Comparison of ENCODE assay signal across 35 cellular contexts in the genomic region with DNA sequence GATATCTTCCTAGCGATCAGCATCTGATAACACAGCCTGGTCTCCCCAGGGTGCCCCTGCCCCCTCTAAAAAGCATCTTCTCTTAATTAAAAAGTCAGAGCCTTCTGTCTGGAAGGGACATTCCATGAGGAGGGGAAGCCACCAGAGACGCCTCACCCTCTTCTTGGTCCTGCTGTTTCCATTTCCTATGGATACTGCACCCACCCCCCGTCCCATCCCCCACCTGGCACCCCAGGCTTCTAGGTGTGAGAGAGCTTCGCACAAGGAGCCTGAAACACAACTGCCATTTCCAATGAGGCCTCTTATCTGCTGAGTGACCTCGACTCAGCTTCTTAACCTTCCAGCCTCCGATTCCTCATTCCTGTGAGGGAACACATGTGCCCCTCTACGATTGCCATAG. TPM values are rescaled to one million over a fixed set of nuclear protein-coding genes. Genes with fewer than 3 reads are reported as not detected.
"Had no signal": no experiment of that assay in that cellular context is flagged by ENCODE, and none has a peak within 500 bp of the region (broad histone marks: within the 10 kb centered on the region; RNA-seq: fewer than 3 reads in every experiment).

No MANE protein-coding gene starts in this region.

- H3K36me3 ChIP-seq: adrenal gland, heart left ventricle, left ventricle myocardium inferior, right atrium auricular region, stomach, thyroid gland had no signal

- H3K4me3 ChIP-seq: adrenal gland, body of pancreas, heart left ventricle, left ventricle myocardium inferior, lung, right atrium auricular region, smooth muscle cell, stomach, thyroid gland had no signal

- ATAC-seq: activated CD4-positive, CD25-positive, alpha-beta regulatory T cell treated with anti-CD3 and anti-CD28 coated beads, Interleukin-2, amount 50 U/mL, for 24 hours; body of pancreas; effector memory CD8-positive, alpha-beta T cell; esophagus mucosa; heart left ventricle; stimulated activated memory B cell treated with anti-CD40 and anti-IgM and Interleukin-4, amounts not matched to agents 10 μg/mL and 1 μg/mL and 100 μg/mL, for 72 hours had no signal

- H3K9ac ChIP-seq: parathyroid adenoma had no signal

- DNase-seq: activated CD4-positive, alpha-beta T cell treated with anti-CD3 and anti-CD28 coated beads for 48 hours; activated CD4-positive, alpha-beta T cell treated with anti-CD3 and anti-CD28 coated beads, Interleukin-2, amount 50 U/mL, for 48 hours; activated CD8-positive, alpha-beta memory T cell treated with anti-CD3 and anti-CD28 coated beads for 24 hours; activated effector memory CD4-positive, alpha-beta T cell treated with Interleukin-2 at 50 U/mL for 16 hours; activated naive CD4-positive, alpha-beta T cell treated with anti-CD3 and anti-CD28 coated beads for 36 hours; activated naive CD8-positive, alpha-beta T cell treated with anti-CD3 and anti-CD28 coated beads for 36 hours; adrenal gland; aorta; body of pancreas; cortex of kidney; effector memory CD8-positive, alpha-beta T cell; foreskin fibroblast; heart left ventricle; hypothalamus; islet precursor cell; left ventricle myocardium inferior; naive B cell; occipital lobe; stimulated activated CD4-positive, alpha-beta T cell treated with anti-CD3 and anti-CD28 coated beads, Interleukin-1b, Interleukin-23, amount 100 ng/mL, for 48 hours; stimulated activated CD4-positive, alpha-beta T cell treated with anti-CD3 and anti-CD28 coated beads, Interleukin-4, amount 100 ng/mL, for 4 hours; stimulated activated CD8-positive, alpha-beta memory T cell treated with anti-CD3 and anti-CD28 coated beads, Interleukin-4, amount 100 ng/mL, for 48 hours; stomach; T-helper 9 cell; thyroid gland had no signal

- H3K9me3 Mint-ChIP-seq: activated naive CD4-positive, alpha-beta T cell treated with anti-CD3 and anti-CD28 coated beads for 36 hours; activated naive CD8-positive, alpha-beta T cell treated with anti-CD3 and anti-CD28 coated beads for 36 hours; effector memory CD8-positive, alpha-beta T cell; mesothelial cell of epicardium; naive B cell; neural crest cell; stimulated activated memory B cell treated with anti-CD40 and anti-IgM and Interleukin-4, amounts not matched to agents 10 μg/mL and 1 μg/mL and 100 μg/mL, for 72 hours; T-helper 1 cell treated with Interleukin-12 subunit alpha and Interleukin-12 subunit beta and Interleukin-4 antibody, amounts not matched to agents 30 μg/mL and 1 μg/mL, for 36 hours had no signal

- H3K4me3 Mint-ChIP-seq: activated naive CD4-positive, alpha-beta T cell treated with anti-CD3 and anti-CD28 coated beads for 36 hours; activated naive CD8-positive, alpha-beta T cell treated with anti-CD3 and anti-CD28 coated beads for 36 hours; effector memory CD8-positive, alpha-beta T cell; mesothelial cell of epicardium; naive B cell; neural crest cell; stimulated activated memory B cell treated with anti-CD40 and anti-IgM and Interleukin-4, amounts not matched to agents 10 μg/mL and 1 μg/mL and 100 μg/mL, for 72 hours; T-helper 1 cell treated with Interleukin-12 subunit alpha and Interleukin-12 subunit beta and Interleukin-4 antibody, amounts not matched to agents 30 μg/mL and 1 μg/mL, for 36 hours had no signal

- H3K79me2 ChIP-seq: parathyroid adenoma had no signal

- H3K4me1 Mint-ChIP-seq: activated naive CD8-positive, alpha-beta T cell treated with anti-CD3 and anti-CD28 coated beads for 36 hours; naive B cell; stimulated activated memory B cell treated with anti-CD40 and anti-IgM and Interleukin-4, amounts not matched to agents 10 μg/mL and 1 μg/mL and 100 μg/mL, for 72 hours had no signal

- H3K27me3 ChIP-seq: adrenal gland, body of pancreas, heart left ventricle, right atrium auricular region, thyroid gland had no signal

- H3K9me3 ChIP-seq: adrenal gland, body of pancreas, heart left ventricle, left ventricle myocardium inferior, right atrium auricular region, stomach, thyroid gland had no signal

- H3K4me2 ChIP-seq: smooth muscle cell had no signal

- H3K27ac ChIP-seq: adrenal gland, body of pancreas, heart left ventricle, left ventricle myocardium inferior, parathyroid adenoma, right atrium auricular region, stomach, thyroid gland, VCaP had no signal

- H3K4me1 ChIP-seq: adrenal gland, heart left ventricle, left ventricle myocardium inferior, right atrium auricular region had no signal

- H2AFZ ChIP-seq: parathyroid adenoma had no signal

- H3K36me3 Mint-ChIP-seq: activated naive CD8-positive, alpha-beta T cell treated with anti-CD3 and anti-CD28 coated beads for 36 hours; mesothelial cell of epicardium; naive B cell; stimulated activated memory B cell treated with anti-CD40 and anti-IgM and Interleukin-4, amounts not matched to agents 10 μg/mL and 1 μg/mL and 100 μg/mL, for 72 hours had no signal

- H3K27ac Mint-ChIP-seq: activated naive CD4-positive, alpha-beta T cell treated with anti-CD3 and anti-CD28 coated beads for 36 hours; activated naive CD8-positive, alpha-beta T cell treated with anti-CD3 and anti-CD28 coated beads for 36 hours; effector memory CD8-positive, alpha-beta T cell; mesothelial cell of epicardium; naive B cell; stimulated activated memory B cell treated with anti-CD40 and anti-IgM and Interleukin-4, amounts not matched to agents 10 μg/mL and 1 μg/mL and 100 μg/mL, for 72 hours; T-helper 1 cell treated with Interleukin-12 subunit alpha and Interleukin-12 subunit beta and Interleukin-4 antibody, amounts not matched to agents 30 μg/mL and 1 μg/mL, for 36 hours had no signal

RNA-seq across cellular contexts. Expression of gene COL13A1, which starts 51.4 kb away (rescaled TPM):
- total RNA-seq: activated naive CD4-positive, alpha-beta T cell treated with anti-CD3 and anti-CD28 coated beads for 36 hours; activated naive CD8-positive, alpha-beta T cell treated with anti-CD3 and anti-CD28 coated beads for 36 hours had no signal
